Comparison of ENCODE assay signal across 1 cellular context in the genomic region with DNA sequence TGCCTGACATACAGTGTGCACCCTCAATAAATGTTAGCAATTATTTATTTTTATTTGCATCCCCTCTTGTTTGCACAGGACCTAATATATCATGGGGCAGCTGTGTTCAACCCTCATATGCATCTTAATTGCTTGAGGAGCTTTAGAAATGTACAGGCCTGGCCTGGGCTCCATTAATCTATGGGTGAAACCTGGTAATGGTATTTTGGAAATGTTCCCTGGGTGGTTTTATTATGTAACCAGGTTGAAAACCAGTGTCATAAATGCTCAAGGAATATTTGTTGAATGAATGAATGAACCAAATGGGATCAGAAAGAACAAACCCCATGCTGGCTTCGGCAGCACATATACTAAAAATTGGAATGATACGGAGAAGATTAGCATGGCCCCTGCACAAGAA.
TF ChIP-seq lines count a peak whose summit lies in the region.

No MANE protein-coding gene starts in this region.

TF ChIP-seq in GM12878, 131 proteins besides CTCF, POLR2A, EP300 and RAD21 (continued from another document):
- TF ChIP-seq SREBF1 (IDR thresholded peaks at IDR 0.05; ENCODE audit: low read length) (no peak), NFIC (IDR thresholded peaks at IDR 0.05; ENCODE audit: low read depth, low read length) (no peak), SPI1 (IDR thresholded peaks at IDR 0.05; ENCODE audit: borderline replicate concordance, insufficient read depth, low read depth, low read length) (peak; percentile 3; the same call in 1 of the 2 replicates)
- TF ChIP-seq, protein P1, sequence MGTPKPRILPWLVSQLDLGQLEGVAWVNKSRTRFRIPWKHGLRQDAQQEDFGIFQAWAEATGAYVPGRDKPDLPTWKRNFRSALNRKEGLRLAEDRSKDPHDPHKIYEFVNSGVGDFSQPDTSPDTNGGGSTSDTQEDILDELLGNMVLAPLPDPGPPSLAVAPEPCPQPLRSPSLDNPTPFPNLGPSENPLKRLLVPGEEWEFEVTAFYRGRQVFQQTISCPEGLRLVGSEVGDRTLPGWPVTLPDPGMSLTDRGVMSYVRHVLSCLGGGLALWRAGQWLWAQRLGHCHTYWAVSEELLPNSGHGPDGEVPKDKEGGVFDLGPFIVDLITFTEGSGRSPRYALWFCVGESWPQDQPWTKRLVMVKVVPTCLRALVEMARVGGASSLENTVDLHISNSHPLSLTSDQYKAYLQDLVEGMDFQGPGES (IDR thresholded peaks at IDR 0.05), result no peak
